18 cellular contexts compared by ENCODE assay signal in the genomic region with DNA sequence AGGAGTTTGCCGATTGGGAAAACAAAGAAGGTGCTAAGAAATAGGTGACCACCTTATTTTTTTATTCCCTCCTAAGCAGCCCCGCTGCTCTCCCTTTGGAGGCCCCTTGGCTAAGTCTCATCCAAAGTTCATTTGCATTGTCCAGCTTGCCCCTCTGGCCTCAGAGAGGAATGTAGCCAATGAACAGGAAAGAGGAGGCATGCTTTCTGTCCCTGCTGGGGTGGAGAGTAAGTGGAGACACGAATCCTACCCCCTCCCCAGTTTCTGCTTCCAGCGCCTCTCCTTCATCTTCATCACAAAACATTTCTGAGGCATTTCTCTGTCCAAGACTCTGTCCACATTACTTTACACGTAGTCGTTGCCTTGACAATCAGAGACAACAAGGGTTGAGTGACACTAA. TPM values are rescaled to one million over a fixed set of nuclear protein-coding genes. Genes with fewer than 3 reads are reported as not detected.
DNase-seq lines count a peak whose midpoint lies in the region; ATAC-seq and TF ChIP-seq lines count a peak whose summit lies in the region.
"Had no signal": no experiment of that assay in that cellular context is flagged by ENCODE, and none has a peak within 500 bp of the region (broad histone marks: within the 10 kb centered on the region; RNA-seq: fewer than 3 reads in every experiment).

No MANE protein-coding gene starts in this region.

- intact Hi-C loops in left lung (cut with DNase I) = no loop called here

- no peaks in the 10 kb centered on the region for H3K36me3 Mint-ChIP-seq in glutamatergic neuron (ENCODE audit: unreplicated experiment)

- 38% methylated on average over 5 of the region's 6 CpGs for WGBS in HUES64

- H3K36me3 ChIP-seq in HUES64 (ENCODE audit: insufficient read depth, low read length) (no peaks in the 10 kb centered on the region), left lung (no peaks in the 10 kb centered on the region)
- H3K36me3 ChIP-seq: ovary, WERI-Rb-1 had no signal

- peak overlapping the region; percentile 92 for H3K27ac ChIP-seq in HUES64 (ENCODE audit: low read depth, low read length)
- peak overlapping the region; percentile 83 to 86 for H3K27ac ChIP-seq in left lung
- H3K27ac ChIP-seq in substantia nigra (ENCODE audit: low read depth, low read length, poor library complexity, severe bottlenecking) = peak overlapping the region; percentile 96
- H3K27ac ChIP-seq: WERI-Rb-1 had no signal

- no peaks in the 10 kb centered on the region for H3K27me3 ChIP-seq in HUES64 (ENCODE audit: insufficient read depth, low read length)
- H3K27me3 ChIP-seq in left lung = no peaks in the 10 kb centered on the region
- H3K27me3 ChIP-seq: ovary had no signal

- H3K9me3 Mint-ChIP-seq in glutamatergic neuron (ENCODE audit: unreplicated experiment) = no peaks in the 10 kb centered on the region
- H3K9me3 Mint-ChIP-seq: activated naive CD4-positive, alpha-beta T cell treated with anti-CD3 and anti-CD28 coated beads, Interleukin-2, amount 10 ng/mL, durations not matched to agents 7 days and 5 days; immature natural killer cell; stimulated activated naive CD8-positive, alpha-beta T cell treated with anti-CD3 and anti-CD28 coated beads, Interleukin-15, amount 100 ng/mL, for 72 hours had no signal

- H3K4me3 ChIP-seq in HUES64 (ENCODE audit: low read length) (no peak overlapping the region; the same call in 1 of the 2 replicates), left lung (no peak overlapping the region)

- no peak for ATAC-seq in left lung
- ATAC-seq: stimulated activated naive CD8-positive, alpha-beta T cell treated with anti-CD3 and anti-CD28 coated beads, Interleukin-15, amount 100 ng/mL, for 72 hours had no signal

- no peak for TF ChIP-seq CTCF in left lung (IDR thresholded peaks at IDR 0.05)
- TF ChIP-seq CTCF in GM20000 (IDR thresholded peaks at IDR 0.05; ENCODE audit: extremely low read depth, missing control alignments) = no peak
- no peak for TF ChIP-seq CTCF in glutamatergic neuron (IDR thresholded peaks at IDR 0.05; ENCODE audit: partially characterized antibody, unreplicated experiment)

- H3K4me1 Mint-ChIP-seq in glutamatergic neuron (ENCODE audit: low read depth, unreplicated experiment) = peaks cover 2% of the 10 kb centered on the region

- no peak overlapping the region for H3K27ac Mint-ChIP-seq in glutamatergic neuron (ENCODE audit: unreplicated experiment)

- H3K27me3 Mint-ChIP-seq in glutamatergic neuron (ENCODE audit: unreplicated experiment) = no peaks in the 10 kb centered on the region
- H3K27me3 Mint-ChIP-seq: activated naive CD4-positive, alpha-beta T cell treated with anti-CD3 and anti-CD28 coated beads, Interleukin-2, amount 10 ng/mL, durations not matched to agents 7 days and 5 days; stimulated activated naive CD8-positive, alpha-beta T cell treated with anti-CD3 and anti-CD28 coated beads, Interleukin-15, amount 100 ng/mL, for 72 hours had no signal

- H3K9me3 ChIP-seq in HUES64 (ENCODE audit: insufficient read depth, low read depth, low read length) (no peaks in the 10 kb centered on the region), left lung (no peaks in the 10 kb centered on the region)
- H3K9me3 ChIP-seq: ovary had no signal

- peak overlapping the region; percentile 72; the same call in 1 of the 2 replicates for H3K9ac ChIP-seq in HUES64 (ENCODE audit: low read depth, low read length)

- H3K4me1 ChIP-seq in HUES64 (ENCODE audit: insufficient read depth, low read length) (peaks cover 13% of the 10 kb centered on the region), left lung (peaks cover 0 to 4% of the 10 kb centered on the region in 2 donors)

- H3K4me3 Mint-ChIP-seq in glutamatergic neuron (ENCODE audit: unreplicated experiment) = no peak overlapping the region

- peak; percentile 21 for DNase-seq in astrocyte of the hippocampus (ENCODE audit: low read depth, low spot score)
- no peak for DNase-seq in left lung
- DNase-seq in substantia nigra (lab: John Stamatoyannopoulos, UW) = no peak
- no peak for DNase-seq in GM20000 (ENCODE audit: low spot score)
- no peak for DNase-seq in glutamatergic neuron
- DNase-seq in stimulated activated CD4-positive, alpha-beta T cell treated with anti-CD3 and anti-CD28 coated beads, Interleukin-2, amount 100 ng/mL, for 24 hours = no peak
- DNase-seq: activated naive CD4-positive, alpha-beta T cell treated with anti-CD3 and anti-CD28 coated beads, Interleukin-2, amount 10 ng/mL, durations not matched to agents 7 days and 5 days; immature natural killer cell; midbrain; MM.1S; NCI-H2029; ovary; stimulated activated naive CD8-positive, alpha-beta T cell treated with anti-CD3 and anti-CD28 coated beads, Interleukin-15, amount 100 ng/mL, for 72 hours; SW 1271; WERI-Rb-1 had no signal

RNA-seq across cellular contexts. Expression of gene NLGN3, which starts 38.7 kb away (rescaled TPM):
- 11.4 TPM for polyA plus RNA-seq in HUES64 (2013, experiment 1 of 2)
- polyA plus RNA-seq in HUES64 (2013, experiment 2 of 2) = 11.5 TPM
- 1 to 10 TPM; 1.0 to 4.5 TPM for total RNA-seq in left lung
- 3.1 TPM for total RNA-seq in glutamatergic neuron (ENCODE audit: unreplicated experiment)

RNA-seq across cellular contexts. Expression of gene GJB1, which starts 39.7 kb away (rescaled TPM):
- polyA plus RNA-seq in HUES64 (2013, experiment 1 of 2) = 0.30 TPM
- polyA plus RNA-seq in HUES64 (2013, experiment 2 of 2) = 0.32 TPM
- total RNA-seq in left lung (under 1 TPM; 0.21 to 0.67 TPM), glutamatergic neuron (ENCODE audit: unreplicated experiment) (not detected)
- total RNA-seq: fibroblast of villous mesenchyme had no signal
- polyA plus RNA-seq: BJ, immature natural killer cell had no signal
